In the genomic region with DNA sequence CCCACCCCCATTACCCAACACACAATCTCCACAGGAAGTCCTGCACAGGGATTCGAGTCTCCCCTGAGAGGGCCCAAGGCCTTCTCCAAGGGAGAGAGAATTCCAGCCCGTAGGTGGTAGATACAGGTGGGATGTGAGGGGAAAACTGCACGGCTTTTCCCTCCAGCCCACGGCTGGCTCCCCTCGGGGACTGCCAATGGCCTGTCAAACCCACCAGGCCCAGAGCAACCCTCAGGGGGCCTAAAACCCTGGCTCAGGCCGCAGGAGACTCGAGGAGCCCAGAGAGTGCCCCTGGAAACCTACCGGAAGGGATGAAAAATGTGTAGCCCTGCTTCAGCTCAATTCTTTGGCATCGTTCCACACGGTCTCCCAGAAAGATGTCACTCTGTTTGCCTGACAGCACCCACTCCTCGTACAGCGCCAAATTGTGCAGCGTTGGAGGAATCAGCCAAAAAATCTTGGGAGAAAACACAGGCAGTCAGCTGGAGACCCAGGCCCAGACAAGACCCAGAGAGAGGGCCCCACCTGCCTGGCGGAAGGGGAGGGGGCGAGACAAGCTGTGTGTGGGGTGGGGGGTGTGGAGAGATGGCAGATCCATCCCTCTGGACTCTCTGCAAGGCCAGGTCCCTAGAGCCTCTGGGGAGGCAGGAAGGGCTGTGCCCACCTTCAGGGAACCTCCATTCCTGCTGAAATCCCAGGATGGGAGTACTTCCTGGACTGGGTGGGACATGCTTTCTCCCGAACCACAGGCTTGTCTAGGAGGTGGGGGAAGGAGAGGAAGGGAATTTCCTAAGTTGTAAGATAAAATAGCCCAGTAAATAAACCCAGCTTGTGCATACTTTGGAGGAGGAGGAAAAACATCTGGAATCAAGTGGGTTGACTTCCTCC, we compare ENCODE assay signal across 14 cellular contexts. TPM values are rescaled to one million over a fixed set of nuclear protein-coding genes. Genes with fewer than 3 reads are reported as not detected.
DNase-seq lines count a peak whose midpoint lies in the region; ATAC-seq and TF ChIP-seq lines count a peak whose summit lies in the region.
"Had no signal": no experiment of that assay in that cellular context is flagged by ENCODE, and none has a peak within 500 bp of the region (broad histone marks: within the 10 kb centered on the region; RNA-seq: fewer than 3 reads in every experiment).

No MANE protein-coding gene starts in this region.

- WGBS in esophagus squamous epithelium, 2 donors: 72 to 89% methylated on average over 9 to 14 of the region's 16 CpGs
- 70 to 74% methylated on average over 14 to 16 of the region's 16 CpGs for WGBS in testis, 2 donors

- H3K27ac ChIP-seq in BLaER1 treated with 17β-estradiol and CSF1 and Interleukin-3, amounts not matched to agents 10 nM and 100 nM: peak overlapping the region in 7 of 11 experiments; percentile 17 to 61 (median 39); a peak in 6 of 22 replicates
- H3K27ac ChIP-seq in HUES6 (ENCODE audit: low read depth, low read length): peak overlapping the region; percentile 37; the same call in 1 of the 2 replicates
- H3K27ac ChIP-seq in esophagus squamous epithelium: peak overlapping the region; percentile 19 to 73 (median 60)
- no peak overlapping the region for H3K27ac ChIP-seq in osteoblast (ENCODE audit: low read depth, low read length)
- H3K27ac ChIP-seq in testis: peak overlapping the region in 1 of 2 donors; percentile 64

- H2AFZ ChIP-seq in osteoblast (ENCODE audit: low read length): no peak overlapping the region

- TF ChIP-seq CTCF in esophagus squamous epithelium (IDR thresholded peaks at IDR 0.05): no peak
- no peak for TF ChIP-seq CTCF in osteoblast (IDR thresholded peaks at IDR 0.05; ENCODE audit: extremely low read depth, low read depth, low read length)
- TF ChIP-seq CTCF in testis (IDR thresholded peaks at IDR 0.05): no peak

- no peak for DNase-seq in esophagus squamous epithelium (lab: John Stamatoyannopoulos, UW)
- peak; percentile 77 for DNase-seq in osteoblast (ENCODE audit: insufficient read length, low spot score, missing footprints)
- no peak for DNase-seq in NCI-H1092 (lab: John Stamatoyannopoulos, UW)
- no peak for DNase-seq in NCI-H187 treated with DMSO at 0.1 percent for 48 hours (lab: John Stamatoyannopoulos, UW)
- DNase-seq in testis: no peak
- DNase-seq: activated CD4-positive, alpha-beta T cell treated with anti-CD3 and anti-CD28 coated beads for 1 hour; activated naive CD4-positive, alpha-beta T cell treated with anti-CD3 and anti-CD28 coated beads, Interleukin-2, amount 50 U/mL, for 16 hours; DMS53; NCI-H2107; SHP77 had no signal

- H3K36me3 ChIP-seq in BLaER1 treated with 17β-estradiol and CSF1 and Interleukin-3, amounts not matched to agents 10 nM and 100 nM: peaks cover 12 to 57% (median 37%) of the 10 kb centered on the region in 11 experiments; a peak in 21 of 22 replicates
- H3K36me3 ChIP-seq in HUES6 (ENCODE audit: control insufficient read depth, insufficient read depth, low read length): peaks cover 52% of the 10 kb centered on the region
- H3K36me3 ChIP-seq in esophagus squamous epithelium: peaks cover 0 to 19% (median 0%) of the 10 kb centered on the region in 3 donors
- peaks cover 7% of the 10 kb centered on the region for H3K36me3 ChIP-seq in osteoblast (ENCODE audit: insufficient read depth, low read length)
- no peaks in the 10 kb centered on the region for H3K36me3 ChIP-seq in testis (ENCODE audit: low read depth, missing control alignments)

- no peak overlapping the region for H3K4me3 ChIP-seq in BLaER1 treated with 17β-estradiol and CSF1 and Interleukin-3, amounts not matched to agents 10 nM and 100 nM
- H3K4me3 ChIP-seq in HUES6 (ENCODE audit: low read depth, low read length) (no peak overlapping the region), esophagus squamous epithelium (no peak overlapping the region), osteoblast (ENCODE audit: insufficient read depth, low read length) (no peak overlapping the region), testis (no peak overlapping the region)
- H3K4me3 ChIP-seq: K562 had no signal

- no peaks in the 10 kb centered on the region for H3K79me2 ChIP-seq in osteoblast (ENCODE audit: insufficient read depth, low read length)

- H3K4me1 ChIP-seq in BLaER1 treated with 17β-estradiol and CSF1 and Interleukin-3, amounts not matched to agents 10 nM and 100 nM: peaks cover 56 to 82% (median 65%) of the 10 kb centered on the region in 10 experiments
- H3K4me1 ChIP-seq in HUES6 (ENCODE audit: control insufficient read depth, insufficient read depth, low read length) (peaks cover 52% of the 10 kb centered on the region), esophagus squamous epithelium (peaks cover 26 to 58% (median 27%) of the 10 kb centered on the region in 3 donors), osteoblast (ENCODE audit: insufficient read depth, low read length) (peaks cover 20% of the 10 kb centered on the region), testis (peaks cover 23% of the 10 kb centered on the region)

- H4K20me1 ChIP-seq in BLaER1 treated with 17β-estradiol and CSF1 and Interleukin-3, amounts not matched to agents 10 nM and 100 nM: peaks cover 0 to 53% (median 6%) of the 10 kb centered on the region in 11 experiments; a peak in 8 of 22 replicates
- H4K20me1 ChIP-seq in osteoblast (ENCODE audit: insufficient read depth, low read length): peaks cover 3% of the 10 kb centered on the region

- intact Hi-C loops in esophagus squamous epithelium (cut with DNase I) (no loop called here), testis (cut with DNase I; ENCODE audit: low total_unique reads) (no loop called here)

- H3K9me3 ChIP-seq in BLaER1 treated with 17β-estradiol and CSF1 and Interleukin-3, amounts not matched to agents 10 nM and 100 nM (replicated peaks in 1 of 11): no peaks in the 10 kb centered on the region
- H3K9me3 ChIP-seq in HUES6 (ENCODE audit: control insufficient read depth, insufficient read depth, low read depth, low read length): no peaks in the 10 kb centered on the region
- H3K9me3 ChIP-seq in esophagus squamous epithelium: no peaks in the 10 kb centered on the region
- H3K9me3 ChIP-seq in osteoblast (ENCODE audit: low read depth, low read length): no peaks in the 10 kb centered on the region
- H3K9me3 ChIP-seq in testis: no peaks in the 10 kb centered on the region

- peak overlapping the region in 5 of 11 experiments; percentile 39 to 100 (median 100); a peak in 7 of 22 replicates for H3K4me2 ChIP-seq in BLaER1 treated with 17β-estradiol and CSF1 and Interleukin-3, amounts not matched to agents 10 nM and 100 nM
- no peak overlapping the region for H3K4me2 ChIP-seq in osteoblast (ENCODE audit: insufficient read depth, low read length)

- ATAC-seq in GM18520 (IDR thresholded peaks at IDR 0.05; ENCODE audit: unreplicated experiment): no peak
- ATAC-seq: K562 had no signal

- TF ChIP-seq POLR2A in esophagus squamous epithelium (IDR thresholded peaks at IDR 0.05): no peak
- TF ChIP-seq POLR2A in testis (IDR thresholded peaks at IDR 0.05): no peak

- H3K27me3 ChIP-seq in BLaER1 treated with 17β-estradiol and CSF1 and Interleukin-3, amounts not matched to agents 10 nM and 100 nM: no peaks in the 10 kb centered on the region; a peak in 2 of 22 replicates
- H3K27me3 ChIP-seq in HUES6 (ENCODE audit: control insufficient read depth, insufficient read depth, low read length): peaks cover 11% of the 10 kb centered on the region; the same call in 1 of the 2 replicates
- no peaks in the 10 kb centered on the region for H3K27me3 ChIP-seq in esophagus squamous epithelium
- no peaks in the 10 kb centered on the region for H3K27me3 ChIP-seq in osteoblast (ENCODE audit: insufficient read depth, low read length)
- no peaks in the 10 kb centered on the region for H3K27me3 ChIP-seq in testis

- peak overlapping the region in 4 of 11 experiments; percentile 10 to 32 (median 12); a peak in 1 of 22 replicates for H3K9ac ChIP-seq in BLaER1 treated with 17β-estradiol and CSF1 and Interleukin-3, amounts not matched to agents 10 nM and 100 nM
- H3K9ac ChIP-seq in HUES6 (ENCODE audit: low read length): no peak overlapping the region

RNA-seq across cellular contexts. Expression of a gene that starts 48.1 kb away (rescaled TPM):
- total RNA-seq in esophagus squamous epithelium (10 to 100 TPM; 20.7 to 26.3 (median 23.9) TPM), osteoblast (29.8 and 32.6 TPM in 2 replicates), testis (10 to 100 TPM; 54.9 to 59.8 TPM)
- 30.4 TPM for polyA plus RNA-seq in testis (ENCODE audit: insufficient read depth, low read depth, low replicate concordance)
